In genomic region chr12:60724475-60724874, GRCh38 we compare ENCODE assay signal across 8 cellular contexts.
"Had no signal": no experiment of that assay in that cellular context is flagged by ENCODE, and none has a peak within 500 bp of the region (broad histone marks: within the 10 kb centered on the region; RNA-seq: fewer than 3 reads in every experiment).

No MANE protein-coding gene starts in this region.

- H3K4me3 ChIP-seq: GM23338 had no signal

- H3K36me3 Mint-ChIP-seq: IgD-negative memory B cell had no signal

- H3K27ac ChIP-seq: HL-60, KMS-11 had no signal

- H3K9me3 Mint-ChIP-seq: GM23338 had no signal

- H3K27me3 Mint-ChIP-seq: IgD-negative memory B cell had no signal

- H2AFZ ChIP-seq: GM23338 had no signal

- H3K4me3 Mint-ChIP-seq: GM23338, H9, IgD-negative memory B cell had no signal

- H3K27ac Mint-ChIP-seq: GM23338, H9, IgD-negative memory B cell had no signal

- DNase-seq: H9, HCEC 1CT, KBM-7 had no signal

- H3K4me1 Mint-ChIP-seq: GM23338, H9, IgD-negative memory B cell had no signal

- ATAC-seq: GM23338, HepG2 had no signal

- H3K9ac ChIP-seq: KMS-11 had no signal

- H3K4me2 ChIP-seq: GM23338, KMS-11 had no signal
